Comparison of ENCODE assay signal across 21 cellular contexts in genomic region chr15:97410907-97411575, GRCh38.
"Had no signal": no experiment of that assay in that cellular context is flagged by ENCODE, and none has a peak within 500 bp of the region (broad histone marks: within the 10 kb centered on the region; RNA-seq: fewer than 3 reads in every experiment).

No MANE protein-coding gene starts in this region.

- ATAC-seq: activated CD8-positive, alpha-beta T cell treated with anti-CD3 and anti-CD28 coated beads, Interleukin-2, amount 10 ng/mL, durations not matched to agents 7 days and 5 days; activated naive CD4-positive, alpha-beta T cell treated with anti-CD3 and anti-CD28 coated beads, Interleukin-2, amount 50 U/mL, for 72 hours; left ventricle myocardium superior; natural killer cell treated with Interleukin-12 subunit alpha and Interleukin-12 subunit beta and Interleukin-15 and Interleukin-18, amount 100 ng/mL, for 72 hours had no signal

- H3K36me3 ChIP-seq: ovary, prostate gland, thoracic aorta, WERI-Rb-1 had no signal

- H3K4me1 Mint-ChIP-seq: immature natural killer cell had no signal

- H3K4me3 Mint-ChIP-seq: activated CD8-positive, alpha-beta T cell treated with anti-CD3 and anti-CD28 coated beads, Interleukin-2, amount 10 ng/mL, durations not matched to agents 7 days and 5 days; brain; dendritic cell treated with granulocyte-macrophage colony-stimulating factor and Interleukin-4, amounts not matched to agents 40 ng/mL and 50 ng/mL, for 4 days; immature natural killer cell; natural killer cell treated with Interleukin-12 subunit alpha and Interleukin-12 subunit beta and Interleukin-15 and Interleukin-18, amount 100 ng/mL, for 72 hours; type B pancreatic cell had no signal

- H3K9me3 Mint-ChIP-seq: type B pancreatic cell had no signal

- H3K36me3 Mint-ChIP-seq: activated naive CD4-positive, alpha-beta T cell treated with anti-CD3 and anti-CD28 coated beads, Interleukin-2, amount 50 U/mL, for 72 hours; brain; immature natural killer cell; natural killer cell treated with Interleukin-12 subunit alpha and Interleukin-12 subunit beta and Interleukin-15 and Interleukin-18, amount 100 ng/mL, for 72 hours; type B pancreatic cell had no signal

- H3K9me3 ChIP-seq: ovary, prostate gland, thoracic aorta had no signal

- H3K27me3 Mint-ChIP-seq: brain; dendritic cell treated with granulocyte-macrophage colony-stimulating factor and Interleukin-4, amounts not matched to agents 40 ng/mL and 50 ng/mL, for 4 days; natural killer cell treated with Interleukin-12 subunit alpha and Interleukin-12 subunit beta and Interleukin-15 and Interleukin-18, amount 100 ng/mL, for 72 hours; type B pancreatic cell had no signal

- H3K27ac Mint-ChIP-seq: activated CD8-positive, alpha-beta T cell treated with anti-CD3 and anti-CD28 coated beads, Interleukin-2, amount 10 ng/mL, durations not matched to agents 7 days and 5 days; activated naive CD4-positive, alpha-beta T cell treated with anti-CD3 and anti-CD28 coated beads, Interleukin-2, amount 50 U/mL, for 72 hours; brain; dendritic cell treated with granulocyte-macrophage colony-stimulating factor and Interleukin-4, amounts not matched to agents 40 ng/mL and 50 ng/mL, for 4 days; immature natural killer cell; natural killer cell treated with Interleukin-12 subunit alpha and Interleukin-12 subunit beta and Interleukin-15 and Interleukin-18, amount 100 ng/mL, for 72 hours; type B pancreatic cell had no signal

- H3K27ac ChIP-seq: hepatocyte, ovary, prostate gland, thoracic aorta, WERI-Rb-1 had no signal

- DNase-seq: activated CD4-positive, alpha-beta T cell treated with anti-CD3 and anti-CD28 coated beads, Interleukin-2, amount 50 U/mL, for 1 hour; activated CD4-positive, CD25-positive, alpha-beta regulatory T cell treated with anti-CD3 and anti-CD28 coated beads, Interleukin-2, amount 50 U/mL, for 72 hours; activated CD8-positive, alpha-beta T cell treated with anti-CD3 and anti-CD28 coated beads, Interleukin-2, amount 10 ng/mL, durations not matched to agents 7 days and 5 days; aorta; effector CD8-positive, alpha-beta T cell; foreskin melanocyte; immature natural killer cell; left ventricle myocardium superior; midbrain; ovary; stimulated activated CD4-positive, alpha-beta T cell treated with anti-CD3 and anti-CD28 coated beads, Interleukin-4, amount 100 ng/mL, for 24 hours; stimulated activated naive CD4-positive, alpha-beta T cell treated with Interleukin-2 at 50 U/mL for 16 hours; WERI-Rb-1 had no signal

- H3K4me3 ChIP-seq: hepatocyte, ovary, prostate gland, thoracic aorta had no signal

- H3K4me1 ChIP-seq: prostate gland had no signal

- H3K27me3 ChIP-seq: hepatocyte, ovary had no signal
